9 cellular contexts compared by ENCODE assay signal in the genomic region with DNA sequence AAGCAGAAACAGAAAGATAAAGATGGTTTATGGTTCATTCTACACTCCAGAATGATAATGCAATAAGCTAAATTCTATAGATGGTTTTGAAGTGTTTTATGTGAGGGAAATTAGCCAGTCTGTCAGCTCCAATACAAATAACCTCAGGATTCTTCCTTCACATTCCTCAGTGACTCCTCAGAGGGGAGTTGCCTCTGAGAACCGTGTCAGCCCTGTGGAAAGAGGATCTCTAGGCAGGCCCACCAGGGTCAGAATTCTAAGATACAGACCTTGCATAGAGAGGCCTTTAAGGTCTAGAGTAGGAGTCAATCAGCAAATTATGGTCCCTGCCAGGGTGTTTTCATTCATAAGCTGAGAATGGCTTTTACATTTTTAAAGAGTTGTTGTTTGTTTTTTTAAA. TPM values are rescaled to one million over a fixed set of nuclear protein-coding genes. Genes with fewer than 3 reads are reported as not detected.
DNase-seq lines count a peak whose midpoint lies in the region; ATAC-seq and TF ChIP-seq lines count a peak whose summit lies in the region.
"Had no signal": no experiment of that assay in that cellular context is flagged by ENCODE, and none has a peak within 500 bp of the region (broad histone marks: within the 10 kb centered on the region; RNA-seq: fewer than 3 reads in every experiment).

No MANE protein-coding gene starts in this region.

- no peak for ATAC-seq in GM21717 (IDR thresholded peaks at IDR 0.05; ENCODE audit: unreplicated experiment)
- no peak for ATAC-seq in HG03159 (IDR thresholded peaks at IDR 0.05; ENCODE audit: unreplicated experiment)
- no peak for ATAC-seq in GM19351 (IDR thresholded peaks at IDR 0.05; ENCODE audit: unreplicated experiment)
- ATAC-seq: activated CD8-positive, alpha-beta T cell treated with anti-CD3 and anti-CD28 coated beads for 36 hours had no signal

- H3K27me3 ChIP-seq in brain microvascular endothelial cell (replicated peaks) = no peaks in the 10 kb centered on the region
- H3K27me3 ChIP-seq in kidney epithelial cell (ENCODE audit: control insufficient read depth, insufficient read depth, low read length) = no peaks in the 10 kb centered on the region

- H3K36me3 ChIP-seq in brain microvascular endothelial cell (replicated peaks) (no peaks in the 10 kb centered on the region), kidney epithelial cell (ENCODE audit: control insufficient read depth, insufficient read depth, low read length) (no peaks in the 10 kb centered on the region)

- peak; percentile 70 for DNase-seq in HS-5 (ENCODE audit: low read depth)
- DNase-seq in brain microvascular endothelial cell = peak; percentile 72
- DNase-seq in kidney epithelial cell (ENCODE audit: low read depth) = peak; percentile 64
- no peak for DNase-seq in substantia nigra (lab: John Stamatoyannopoulos, UW)
- no peak for DNase-seq in NCI-H128 (lab: John Stamatoyannopoulos, UW; ENCODE audit: unreplicated experiment)
- DNase-seq: activated CD8-positive, alpha-beta T cell treated with anti-CD3 and anti-CD28 coated beads for 36 hours had no signal

- no peak for TF ChIP-seq CTCF in brain microvascular endothelial cell (IDR thresholded peaks at IDR 0.05; ENCODE audit: low read depth, low read length, missing control alignments)
- no peak for TF ChIP-seq CTCF in kidney epithelial cell (IDR thresholded peaks at IDR 0.05; ENCODE audit: insufficient read depth, low read length, poor library complexity, severe bottlenecking)

- in situ Hi-C loops in brain microvascular endothelial cell (cut with HindIII; ENCODE audit: low pct_ligation_motif_present, low sequenced_read_pairs) = no loop called here

- peak overlapping the region; percentile 90 for H3K27ac ChIP-seq in brain microvascular endothelial cell
- H3K27ac ChIP-seq in substantia nigra (ENCODE audit: low read depth, low read length, poor library complexity, severe bottlenecking) = peak overlapping the region; percentile 91

- H3K4me3 ChIP-seq in brain microvascular endothelial cell (ENCODE audit: low read depth, low read length) = no peak overlapping the region
- H3K4me3 ChIP-seq in kidney epithelial cell (ENCODE audit: low read depth, low read length) = no peak overlapping the region

RNA-seq across cellular contexts. Expression of gene RUSC2, which starts 26.6 kb away (rescaled TPM):
- total RNA-seq in kidney epithelial cell = 29.6 and 33.6 TPM in 2 replicates

Comparison
In these comparisons a context has a peak if more than half of its experiments do, and no peak if none do; other contexts are left out.
1. DNase-seq: peak in HS-5 (single experiment), brain microvascular endothelial cell (single experiment) and kidney epithelial cell (single experiment); none in substantia nigra (0 of 49) and NCI-H128 (single experiment).